15 cellular contexts compared by ENCODE assay signal in the genomic region with DNA sequence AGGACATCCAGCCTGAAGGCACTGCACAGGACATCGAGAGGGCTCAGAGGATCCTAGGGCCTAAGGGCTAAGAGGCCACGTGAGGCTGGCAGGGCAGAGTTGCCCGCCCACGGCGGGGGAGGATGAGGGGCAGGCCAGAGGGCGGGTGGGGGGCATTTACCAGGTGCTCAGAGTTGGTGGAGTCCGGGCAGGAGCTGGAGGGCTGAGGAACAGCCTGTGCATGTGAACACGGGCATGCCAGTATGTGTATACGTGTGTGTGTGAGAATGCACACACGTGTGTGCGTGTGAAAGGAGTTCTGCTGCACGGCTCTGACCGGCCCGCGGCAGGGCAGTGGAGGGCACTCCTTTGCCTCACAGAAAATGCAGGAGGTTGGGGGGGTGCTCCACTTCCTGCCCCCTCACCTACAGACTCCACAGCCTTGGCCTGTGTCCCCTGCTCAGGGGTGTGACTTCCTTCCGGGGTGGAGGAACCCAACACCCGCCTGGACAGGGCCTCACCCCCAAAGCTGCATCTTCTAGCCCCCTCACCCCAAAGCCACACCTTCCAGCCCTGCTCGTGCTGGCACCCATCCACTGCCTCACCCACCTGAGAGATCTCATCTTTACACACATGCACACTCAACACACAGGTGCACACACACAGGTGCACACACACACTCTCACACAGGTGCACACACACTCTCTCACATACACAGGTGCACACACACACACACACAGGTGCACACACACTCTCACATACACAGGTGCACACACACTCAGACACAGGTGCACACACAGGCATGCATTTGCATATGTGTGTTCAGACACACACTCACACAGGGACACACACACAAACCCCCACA. TPM values are rescaled to one million over a fixed set of nuclear protein-coding genes. Genes with fewer than 3 reads are reported as not detected.
DNase-seq lines count a peak whose midpoint lies in the region; ATAC-seq and FAIRE-seq lines count a peak whose summit lies in the region.
"Had no signal": no experiment of that assay in that cellular context is flagged by ENCODE, and none has a peak within 500 bp of the region (broad histone marks: within the 10 kb centered on the region; RNA-seq: fewer than 3 reads in every experiment).

No MANE protein-coding gene starts in this region.

- intact Hi-C loops in left cardiac atrium (cut with DNase I): no loop called here
- intact Hi-C loops in cardiac septum (cut with DNase I): no loop called here
- intact Hi-C loops in left colon (cut with DNase I, micrococcal nuclease): no loop called here

- H3K4me3 Mint-ChIP-seq in T-helper 2 cell treated with Interferon-gamma antibody and Interleukin-4, amounts not matched to agents 5 μg/mL and 100 μg/mL, for 36 hours: peak overlapping the region; percentile 27

- DNase-seq in left cardiac atrium (no peak), cardiac septum (ENCODE audit: low spot score) (no peak), left colon (no peak), urothelium cell line (ENCODE audit: low spot score) (no peak), NCI-H446 (lab: John Stamatoyannopoulos, UW) (no peak)
- no peak for DNase-seq in T-helper 2 cell treated with Interferon-gamma antibody and Interleukin-4, amounts not matched to agents 5 μg/mL and 100 μg/mL, for 36 hours (ENCODE audit: low spot score)
- DNase-seq: GOT3; KG1; NCI-H1417 treated with DMSO at 0.1 percent for 48 hours; RPMI8226; stimulated activated CD4-positive, alpha-beta T cell treated with anti-CD3 and anti-CD28 coated beads, Interleukin-2, amount 100 ng/mL, for 48 hours had no signal

- peak; percentile 23 for FAIRE-seq in urothelium cell line (lab: Jason Lieb, UNC)

- peaks cover 16% of the 10 kb centered on the region for H3K4me1 Mint-ChIP-seq in T-helper 2 cell treated with Interferon-gamma antibody and Interleukin-4, amounts not matched to agents 5 μg/mL and 100 μg/mL, for 36 hours (ENCODE audit: low read depth)

- H3K36me3 Mint-ChIP-seq in T-helper 2 cell treated with Interferon-gamma antibody and Interleukin-4, amounts not matched to agents 5 μg/mL and 100 μg/mL, for 36 hours (ENCODE audit: low read depth): no peaks in the 10 kb centered on the region

- no peaks in the 10 kb centered on the region for H3K9me3 Mint-ChIP-seq in T-helper 2 cell treated with Interferon-gamma antibody and Interleukin-4, amounts not matched to agents 5 μg/mL and 100 μg/mL, for 36 hours

- ATAC-seq in left cardiac atrium (peak; percentile 3 to 24), left colon (peak; percentile 28), HG03108 (IDR thresholded peaks at IDR 0.05; ENCODE audit: unreplicated experiment) (no peak), GM19351 (IDR thresholded peaks at IDR 0.05; ENCODE audit: unreplicated experiment) (no peak)
- ATAC-seq: gastroesophageal sphincter had no signal

- H3K27ac Mint-ChIP-seq in T-helper 2 cell treated with Interferon-gamma antibody and Interleukin-4, amounts not matched to agents 5 μg/mL and 100 μg/mL, for 36 hours: peak overlapping the region; percentile 71

- H3K27me3 Mint-ChIP-seq in T-helper 2 cell treated with Interferon-gamma antibody and Interleukin-4, amounts not matched to agents 5 μg/mL and 100 μg/mL, for 36 hours (ENCODE audit: low read depth): peaks cover 6% of the 10 kb centered on the region

RNA-seq across cellular contexts. Expression of a gene that starts 11.8 kb away (rescaled TPM):
- total RNA-seq in left cardiac atrium (1 to 10 TPM; 1.1 to 2.1 TPM), cardiac septum (0.73 TPM), left colon (1 to 10 TPM in 1 of 2 donors, under 1 TPM in 1; 0.73 to 3.4 TPM)
- total RNA-seq: NCI-H460 had no signal

RNA-seq across cellular contexts. Expression of a gene that starts 56.1 kb away (rescaled TPM):
- total RNA-seq in left cardiac atrium (1 to 10 TPM; 3.2 to 3.3 TPM), cardiac septum (2.3 TPM), left colon (1 to 10 TPM; 5.2 to 6.5 TPM)

Comparison
In these comparisons a context has a peak if more than half of its experiments do, and no peak if none do; other contexts are left out.
1. ATAC-seq: peak in left cardiac atrium (2 of 2) and left colon (single experiment); none in HG03108 (single experiment) and GM19351 (single experiment).